In the genomic region with DNA sequence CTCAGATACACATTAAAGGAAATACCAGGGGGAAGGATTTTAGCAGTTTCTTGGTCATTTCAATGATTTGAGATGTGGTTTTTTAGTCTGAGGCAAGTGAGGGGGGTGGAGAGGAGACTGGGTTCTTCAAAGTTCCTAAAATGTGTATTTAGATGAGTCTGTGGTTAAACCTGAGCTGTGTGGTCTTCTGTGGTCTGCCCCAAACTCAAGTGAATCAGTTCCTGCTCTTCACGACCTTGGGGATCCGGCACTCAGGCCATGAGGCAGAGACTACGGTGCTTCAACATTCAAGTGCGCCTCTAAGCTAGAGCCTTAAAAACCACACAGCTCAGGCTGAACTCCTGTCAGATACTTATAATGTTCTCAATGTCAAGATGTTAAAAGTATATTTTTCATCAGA, we compare ENCODE assay signal across 1 cellular context.
TF ChIP-seq lines count a peak whose summit lies in the region.

No MANE protein-coding gene starts in this region.

TF ChIP-seq in GM23338, 12 proteins besides CTCF, POLR2A, EP300 and RAD21 (continued from another document):
- TF ChIP-seq, protein P1, sequence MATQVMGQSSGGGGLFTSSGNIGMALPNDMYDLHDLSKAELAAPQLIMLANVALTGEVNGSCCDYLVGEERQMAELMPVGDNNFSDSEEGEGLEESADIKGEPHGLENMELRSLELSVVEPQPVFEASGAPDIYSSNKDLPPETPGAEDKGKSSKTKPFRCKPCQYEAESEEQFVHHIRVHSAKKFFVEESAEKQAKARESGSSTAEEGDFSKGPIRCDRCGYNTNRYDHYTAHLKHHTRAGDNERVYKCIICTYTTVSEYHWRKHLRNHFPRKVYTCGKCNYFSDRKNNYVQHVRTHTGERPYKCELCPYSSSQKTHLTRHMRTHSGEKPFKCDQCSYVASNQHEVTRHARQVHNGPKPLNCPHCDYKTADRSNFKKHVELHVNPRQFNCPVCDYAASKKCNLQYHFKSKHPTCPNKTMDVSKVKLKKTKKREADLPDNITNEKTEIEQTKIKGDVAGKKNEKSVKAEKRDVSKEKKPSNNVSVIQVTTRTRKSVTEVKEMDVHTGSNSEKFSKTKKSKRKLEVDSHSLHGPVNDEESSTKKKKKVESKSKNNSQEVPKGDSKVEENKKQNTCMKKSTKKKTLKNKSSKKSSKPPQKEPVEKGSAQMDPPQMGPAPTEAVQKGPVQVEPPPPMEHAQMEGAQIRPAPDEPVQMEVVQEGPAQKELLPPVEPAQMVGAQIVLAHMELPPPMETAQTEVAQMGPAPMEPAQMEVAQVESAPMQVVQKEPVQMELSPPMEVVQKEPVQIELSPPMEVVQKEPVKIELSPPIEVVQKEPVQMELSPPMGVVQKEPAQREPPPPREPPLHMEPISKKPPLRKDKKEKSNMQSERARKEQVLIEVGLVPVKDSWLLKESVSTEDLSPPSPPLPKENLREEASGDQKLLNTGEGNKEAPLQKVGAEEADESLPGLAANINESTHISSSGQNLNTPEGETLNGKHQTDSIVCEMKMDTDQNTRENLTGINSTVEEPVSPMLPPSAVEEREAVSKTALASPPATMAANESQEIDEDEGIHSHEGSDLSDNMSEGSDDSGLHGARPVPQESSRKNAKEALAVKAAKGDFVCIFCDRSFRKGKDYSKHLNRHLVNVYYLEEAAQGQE (IDR thresholded peaks at IDR 0.05; ENCODE audit: unreplicated experiment) = no peak
- TF ChIP-seq ZNF331 (CRISPR knock-in tag; IDR thresholded peaks at IDR 0.05; ENCODE audit: low read depth) = no peak
- TF ChIP-seq EZH2phosphoT487 (IDR thresholded peaks at IDR 0.05; ENCODE audit: unreplicated experiment) = no peak
- TF ChIP-seq POLR2AphosphoS5 (IDR thresholded peaks at IDR 0.05; ENCODE audit: low read depth) = no peak
- TF ChIP-seq, protein P2, sequence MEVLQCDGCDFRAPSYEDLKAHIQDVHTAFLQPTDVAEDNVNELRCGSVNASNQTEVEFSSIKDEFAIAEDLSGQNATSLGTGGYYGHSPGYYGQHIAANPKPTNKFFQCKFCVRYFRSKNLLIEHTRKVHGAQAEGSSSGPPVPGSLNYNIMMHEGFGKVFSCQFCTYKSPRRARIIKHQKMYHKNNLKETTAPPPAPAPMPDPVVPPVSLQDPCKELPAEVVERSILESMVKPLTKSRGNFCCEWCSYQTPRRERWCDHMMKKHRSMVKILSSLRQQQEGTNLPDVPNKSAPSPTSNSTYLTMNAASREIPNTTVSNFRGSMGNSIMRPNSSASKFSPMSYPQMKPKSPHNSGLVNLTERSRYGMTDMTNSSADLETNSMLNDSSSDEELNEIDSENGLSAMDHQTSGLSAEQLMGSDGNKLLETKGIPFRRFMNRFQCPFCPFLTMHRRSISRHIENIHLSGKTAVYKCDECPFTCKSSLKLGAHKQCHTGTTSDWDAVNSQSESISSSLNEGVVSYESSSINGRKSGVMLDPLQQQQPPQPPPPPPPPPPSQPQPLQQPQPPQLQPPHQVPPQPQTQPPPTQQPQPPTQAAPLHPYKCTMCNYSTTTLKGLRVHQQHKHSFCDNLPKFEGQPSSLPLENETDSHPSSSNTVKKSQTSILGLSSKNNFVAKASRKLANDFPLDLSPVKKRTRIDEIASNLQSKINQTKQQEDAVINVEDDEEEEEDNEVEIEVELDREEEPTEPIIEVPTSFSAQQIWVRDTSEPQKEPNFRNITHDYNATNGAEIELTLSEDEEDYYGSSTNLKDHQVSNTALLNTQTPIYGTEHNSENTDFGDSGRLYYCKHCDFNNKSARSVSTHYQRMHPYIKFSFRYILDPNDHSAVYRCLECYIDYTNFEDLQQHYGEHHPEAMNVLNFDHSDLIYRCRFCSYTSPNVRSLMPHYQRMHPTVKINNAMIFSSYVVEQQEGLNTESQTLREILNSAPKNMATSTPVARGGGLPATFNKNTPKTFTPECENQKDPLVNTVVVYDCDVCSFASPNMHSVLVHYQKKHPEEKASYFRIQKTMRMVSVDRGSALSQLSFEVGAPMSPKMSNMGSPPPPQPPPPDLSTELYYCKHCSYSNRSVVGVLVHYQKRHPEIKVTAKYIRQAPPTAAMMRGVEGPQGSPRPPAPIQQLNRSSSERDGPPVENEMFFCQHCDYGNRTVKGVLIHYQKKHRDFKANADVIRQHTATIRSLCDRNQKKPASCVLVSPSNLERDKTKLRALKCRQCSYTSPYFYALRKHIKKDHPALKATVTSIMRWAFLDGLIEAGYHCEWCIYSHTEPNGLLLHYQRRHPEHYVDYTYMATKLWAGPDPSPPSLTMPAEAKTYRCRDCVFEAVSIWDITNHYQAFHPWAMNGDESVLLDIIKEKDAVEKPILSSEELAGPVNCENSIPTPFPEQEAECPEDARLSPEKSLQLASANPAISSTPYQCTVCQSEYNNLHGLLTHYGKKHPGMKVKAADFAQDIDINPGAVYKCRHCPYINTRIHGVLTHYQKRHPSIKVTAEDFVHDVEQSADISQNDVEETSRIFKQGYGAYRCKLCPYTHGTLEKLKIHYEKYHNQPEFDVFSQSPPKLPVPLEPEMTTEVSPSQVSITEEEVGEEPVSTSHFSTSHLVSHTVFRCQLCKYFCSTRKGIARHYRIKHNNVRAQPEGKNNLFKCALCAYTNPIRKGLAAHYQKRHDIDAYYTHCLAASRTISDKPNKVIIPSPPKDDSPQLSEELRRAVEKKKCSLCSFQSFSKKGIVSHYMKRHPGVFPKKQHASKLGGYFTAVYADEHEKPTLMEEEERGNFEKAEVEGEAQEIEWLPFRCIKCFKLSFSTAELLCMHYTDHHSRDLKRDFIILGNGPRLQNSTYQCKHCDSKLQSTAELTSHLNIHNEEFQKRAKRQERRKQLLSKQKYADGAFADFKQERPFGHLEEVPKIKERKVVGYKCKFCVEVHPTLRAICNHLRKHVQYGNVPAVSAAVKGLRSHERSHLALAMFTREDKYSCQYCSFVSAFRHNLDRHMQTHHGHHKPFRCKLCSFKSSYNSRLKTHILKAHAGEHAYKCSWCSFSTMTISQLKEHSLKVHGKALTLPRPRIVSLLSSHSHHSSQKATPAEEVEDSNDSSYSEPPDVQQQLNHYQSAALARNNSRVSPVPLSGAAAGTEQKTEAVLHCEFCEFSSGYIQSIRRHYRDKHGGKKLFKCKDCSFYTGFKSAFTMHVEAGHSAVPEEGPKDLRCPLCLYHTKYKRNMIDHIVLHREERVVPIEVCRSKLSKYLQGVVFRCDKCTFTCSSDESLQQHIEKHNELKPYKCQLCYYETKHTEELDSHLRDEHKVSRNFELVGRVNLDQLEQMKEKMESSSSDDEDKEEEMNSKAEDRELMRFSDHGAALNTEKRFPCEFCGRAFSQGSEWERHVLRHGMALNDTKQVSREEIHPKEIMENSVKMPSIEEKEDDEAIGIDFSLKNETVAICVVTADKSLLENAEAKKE (CRISPR knock-in tag; IDR thresholded peaks at IDR 0.05) = no peak
- no peak for TF ChIP-seq STAT1 (IDR thresholded peaks at IDR 0.05; ENCODE audit: unreplicated experiment)
- TF ChIP-seq JUNB (IDR thresholded peaks at IDR 0.05; ENCODE audit: unreplicated experiment) = no peak
- TF ChIP-seq, protein P3, sequence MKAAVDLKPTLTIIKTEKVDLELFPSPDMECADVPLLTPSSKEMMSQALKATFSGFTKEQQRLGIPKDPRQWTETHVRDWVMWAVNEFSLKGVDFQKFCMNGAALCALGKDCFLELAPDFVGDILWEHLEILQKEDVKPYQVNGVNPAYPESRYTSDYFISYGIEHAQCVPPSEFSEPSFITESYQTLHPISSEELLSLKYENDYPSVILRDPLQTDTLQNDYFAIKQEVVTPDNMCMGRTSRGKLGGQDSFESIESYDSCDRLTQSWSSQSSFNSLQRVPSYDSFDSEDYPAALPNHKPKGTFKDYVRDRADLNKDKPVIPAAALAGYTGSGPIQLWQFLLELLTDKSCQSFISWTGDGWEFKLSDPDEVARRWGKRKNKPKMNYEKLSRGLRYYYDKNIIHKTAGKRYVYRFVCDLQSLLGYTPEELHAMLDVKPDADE (IDR thresholded peaks at IDR 0.05) = no peak
- no peak for TF ChIP-seq CREB1 (CRISPR knock-in tag; IDR thresholded peaks at IDR 0.05; ENCODE audit: low read depth)
- no peak for TF ChIP-seq ZNF114 (CRISPR knock-in tag; IDR thresholded peaks at IDR 0.05)
- TF ChIP-seq EZH2 (IDR thresholded peaks at IDR 0.05; ENCODE audit: low read depth, unreplicated experiment) = no peak
